Comparison of ENCODE assay signal across 8 cellular contexts in genomic region chr14:103109789-103110415, GRCh38. TPM values are rescaled to one million over a fixed set of nuclear protein-coding genes. Genes with fewer than 3 reads are reported as not detected.
A peak's percentile ranks its signal among the peaks of the same experiment; 100 is the strongest.
DNase-seq lines count a peak whose midpoint lies in the region; ATAC-seq, FAIRE-seq and TF ChIP-seq lines count a peak whose summit lies in the region.
"Had no signal": no experiment of that assay in that cellular context is flagged by ENCODE, and none has a peak within 500 bp of the region (broad histone marks: within the 10 kb centered on the region; RNA-seq: fewer than 3 reads in every experiment).

No MANE protein-coding gene starts in this region.

- peak overlapping the region; percentile 22; the same call in 1 of the 2 replicates for H3K4me3 ChIP-seq in AG04450 (ENCODE audit: low read depth, low read length)
- peak overlapping the region in 1 of 2 experiments; percentile 8; a peak in 1 of 4 replicates for H3K4me3 ChIP-seq in Panc1 (ENCODE audit: low read depth in 2 of 2, low read length in 2 of 2)
- H3K4me3 ChIP-seq: thyroid gland had no signal

- CTCF ChIA-PET in AG04450 (lab: Charles Lee) (interaction anchor here (1.1 kb wide), 1 partner anchor 17 kb away, joined by 3 read pairs; no protein-coding TSS in a partner anchor), Panc1 (lab: Charles Lee) (interaction anchor here (0.6 kb wide), 1 partner anchor 183 kb away, joined by 4 read pairs; no protein-coding TSS in a partner anchor)

- peaks cover 6% of the 10 kb centered on the region for H3K27me3 Mint-ChIP-seq in activated CD4-positive, alpha-beta T cell treated with anti-CD3 and anti-CD28 coated beads, Interleukin-2, amount 10 ng/mL, durations not matched to agents 24 days and 14 days

- H3K9me3 ChIP-seq in AG04450 (ENCODE audit: control insufficient read depth, insufficient read depth, low read length) (no peaks in the 10 kb centered on the region; the same call in 1 of the 2 replicates), Panc1 (ENCODE audit: control insufficient read depth, insufficient read depth, low read depth, low read length) (no peaks in the 10 kb centered on the region)
- H3K9me3 ChIP-seq: thyroid gland had no signal

- POLR2A ChIA-PET in AG04450 (lab: Yijun Ruan, JAX) (interaction anchor here (1.1 kb wide), 1 partner anchor 21 kb away, joined by 3 read pairs; no protein-coding TSS in a partner anchor), Panc1 (lab: Charles Lee) (no interaction called here)

- no peak overlapping the region for H3K27ac Mint-ChIP-seq in activated CD4-positive, alpha-beta T cell treated with anti-CD3 and anti-CD28 coated beads, Interleukin-2, amount 10 ng/mL, durations not matched to agents 24 days and 14 days

- H3K4me3 Mint-ChIP-seq in activated CD4-positive, alpha-beta T cell treated with anti-CD3 and anti-CD28 coated beads, Interleukin-2, amount 10 ng/mL, durations not matched to agents 24 days and 14 days: no peak overlapping the region

- ATAC-seq in Panc1: peak; percentile 67

- TF ChIP-seq CTCF in AG04450 (IDR thresholded peaks at IDR 0.05; ENCODE audit: low read depth, low read length) (no peak), Panc1 (IDR thresholded peaks at IDR 0.05) (no peak)

- FAIRE-seq in GM12892 (lab: Jason Lieb, UNC): no peak

- in situ Hi-C loops in Panc1 (cut with HindIII; ENCODE audit: low pct_unique_long_range_greater_than_20kb, low sequenced_read_pairs): no loop called here

- no peaks in the 10 kb centered on the region for H3K27me3 ChIP-seq in AG04450 (ENCODE audit: control insufficient read depth, insufficient read depth, low read length)
- no peaks in the 10 kb centered on the region for H3K27me3 ChIP-seq in Panc1 (ENCODE audit: control insufficient read depth, insufficient read depth, low read length)
- H3K27me3 ChIP-seq: thyroid gland had no signal

- intact Hi-C loops in Panc1 (cut with micrococcal nuclease; ENCODE audit: unreplicated experiment): loop anchor here (10.0 kb wide), 1 partner anchor 185 kb away; no protein-coding TSS in a partner anchor
- intact Hi-C loops in activated CD4-positive, alpha-beta T cell treated with anti-CD3 and anti-CD28 coated beads, Interleukin-2, amount 10 ng/mL, durations not matched to agents 24 days and 14 days (cut with micrococcal nuclease): loop anchor here (5.0 kb wide), 1 partner anchor 77 kb away; no protein-coding TSS in a partner anchor

- peak overlapping the region; percentile 89 for H3K27ac ChIP-seq in AG04450 (ENCODE audit: low read depth, low read length)
- peak overlapping the region; percentile 82 for H3K27ac ChIP-seq in Panc1 (ENCODE audit: low read length)
- H3K27ac ChIP-seq: thyroid gland, VCaP had no signal

- peaks cover 6% of the 10 kb centered on the region for H3K4me1 Mint-ChIP-seq in activated CD4-positive, alpha-beta T cell treated with anti-CD3 and anti-CD28 coated beads, Interleukin-2, amount 10 ng/mL, durations not matched to agents 24 days and 14 days

- no peaks in the 10 kb centered on the region for H3K36me3 Mint-ChIP-seq in activated CD4-positive, alpha-beta T cell treated with anti-CD3 and anti-CD28 coated beads, Interleukin-2, amount 10 ng/mL, durations not matched to agents 24 days and 14 days (ENCODE audit: low read depth)

- no TSS peak for BruUV-seq in Panc1 (replicated peaks; lab: Mats Ljungman, UMichigan)

- H3K9me3 Mint-ChIP-seq in activated CD4-positive, alpha-beta T cell treated with anti-CD3 and anti-CD28 coated beads, Interleukin-2, amount 10 ng/mL, durations not matched to agents 24 days and 14 days: no peaks in the 10 kb centered on the region

- peak; percentile 65 for DNase-seq in AG04450 (ENCODE audit: low read depth, low spot score)
- DNase-seq in Panc1 (ENCODE audit: low read depth, low spot score): no peak
- peak; percentile 66 for DNase-seq in iris pigment epithelial cell (ENCODE audit: low read depth)
- no peak for DNase-seq in GM12892 (ENCODE audit: insufficient read length)
- no peak for DNase-seq in activated CD4-positive, alpha-beta T cell treated with anti-CD3 and anti-CD28 coated beads, Interleukin-2, amount 10 ng/mL, durations not matched to agents 24 days and 14 days
- DNase-seq in activated CD4-positive, CD25-positive, alpha-beta regulatory T cell (lab: John Stamatoyannopoulos, UW): no peak

- no peaks in the 10 kb centered on the region for H3K36me3 ChIP-seq in Panc1 (ENCODE audit: control insufficient read depth, insufficient read depth, low read length)
- H3K36me3 ChIP-seq: thyroid gland had no signal

- TF ChIP-seq POLR2A in GM12892 (IDR thresholded peaks at IDR 0.05; ENCODE audit: low read depth, low read length): no peak

- peaks cover 59% of the 10 kb centered on the region for H3K4me1 ChIP-seq in Panc1 (ENCODE audit: control insufficient read depth, insufficient read depth, low read length)

RNA-seq across cellular contexts. Expression of gene TNFAIP2, which starts 13.4 kb away (rescaled TPM):
- polyA plus RNA-seq in AG04450 (2011; rRNA removed): 15.3 and 20.2 TPM in 2 replicates
- polyA minus RNA-seq in AG04450 (2011; rRNA and poly(A)+ RNA removed): 14.6 and 24.9 TPM in 2 replicates
- total RNA-seq in Panc1 (2021; ENCODE audit: unreplicated experiment): 491 TPM
- polyA plus RNA-seq in Panc1 (2012; ENCODE audit: insufficient read length): 322 TPM
- polyA plus RNA-seq in GM12892 (2012; ENCODE audit: missing spikeins): 71.3 TPM
- total RNA-seq in activated CD4-positive, alpha-beta T cell treated with anti-CD3 and anti-CD28 coated beads, Interleukin-2, amount 10 ng/mL, durations not matched to agents 24 days and 14 days: 0.37 and 0.50 TPM in 2 replicates

RNA-seq across cellular contexts. Expression of gene EXOC3L4, which starts 15.4 kb away (rescaled TPM):
- not detected in 2 replicates for polyA plus RNA-seq in AG04450 (2011; rRNA removed)
- polyA minus RNA-seq in AG04450 (2011; rRNA and poly(A)+ RNA removed): 0.37 TPM in 1 of 2 replicates, not detected in the other
- 2.6 TPM for total RNA-seq in Panc1 (2021; ENCODE audit: unreplicated experiment)
- polyA plus RNA-seq in Panc1 (2012; ENCODE audit: insufficient read length): 1.9 TPM
- not detected for polyA plus RNA-seq in GM12892 (2012; ENCODE audit: missing spikeins)
- total RNA-seq in activated CD4-positive, alpha-beta T cell treated with anti-CD3 and anti-CD28 coated beads, Interleukin-2, amount 10 ng/mL, durations not matched to agents 24 days and 14 days: not detected in 2 replicates

RNA-seq across cellular contexts. Expression of gene LBHD2, which starts 25.9 kb away (rescaled TPM):
- not detected in 2 replicates for polyA plus RNA-seq in AG04450 (2011; rRNA removed)
- polyA minus RNA-seq in AG04450 (2011; rRNA and poly(A)+ RNA removed): not detected in 2 replicates
- not detected for total RNA-seq in Panc1 (2021; ENCODE audit: unreplicated experiment)
- not detected for polyA plus RNA-seq in Panc1 (2012; ENCODE audit: insufficient read length)
- polyA plus RNA-seq in GM12892 (2012; ENCODE audit: missing spikeins): not detected
- total RNA-seq in activated CD4-positive, alpha-beta T cell treated with anti-CD3 and anti-CD28 coated beads, Interleukin-2, amount 10 ng/mL, durations not matched to agents 24 days and 14 days: not detected in 2 replicates
- total RNA-seq: thyroid gland had no signal

RNA-seq across cellular contexts. Expression of gene CDC42BPB, which starts 52.6 kb away (rescaled TPM):
- 57.0 and 66.8 TPM in 2 replicates for polyA plus RNA-seq in AG04450 (2011; rRNA removed)
- polyA minus RNA-seq in AG04450 (2011; rRNA and poly(A)+ RNA removed): 109 and 133 TPM in 2 replicates
- 84.4 TPM for total RNA-seq in Panc1 (2021; ENCODE audit: unreplicated experiment)
- 80.5 TPM for polyA plus RNA-seq in Panc1 (2012; ENCODE audit: insufficient read length)
- polyA plus RNA-seq in GM12892 (2012; ENCODE audit: missing spikeins): 9.6 TPM
- 1.5 and 1.7 TPM in 2 replicates for total RNA-seq in activated CD4-positive, alpha-beta T cell treated with anti-CD3 and anti-CD28 coated beads, Interleukin-2, amount 10 ng/mL, durations not matched to agents 24 days and 14 days

Comparison
In these comparisons a context has a peak if more than half of its experiments do, and no peak if none do; other contexts are left out.
1. DNase-seq: peak in AG04450 (single experiment) and iris pigment epithelial cell (single experiment); none in Panc1 (single experiment), GM12892 (single experiment), activated CD4-positive, alpha-beta T cell treated with anti-CD3 and anti-CD28 coated beads, Interleukin-2, amount 10 ng/mL, durations not matched to agents 24 days and 14 days (single experiment) and activated CD4-positive, CD25-positive, alpha-beta regulatory T cell (0 of 4).
2. RNA of gene TNFAIP2, which starts 13.4 kb away (total RNA-seq): 491 TPM in Panc1 (single experiment); 0.37 to 0.50 TPM in activated CD4-positive, alpha-beta T cell treated with anti-CD3 and anti-CD28 coated beads, Interleukin-2, amount 10 ng/mL, durations not matched to agents 24 days and 14 days; every median in the first group is over 100 times any median in the second.